11 cellular contexts compared by ENCODE assay signal in genomic region chr1:1217621-1218523, GRCh38. TPM values are rescaled to one million over a fixed set of nuclear protein-coding genes. Genes with fewer than 3 reads are reported as not detected.
DNase-seq lines count a peak whose midpoint lies in the region; ATAC-seq and TF ChIP-seq lines count a peak whose summit lies in the region.
"Had no signal": no experiment of that assay in that cellular context is flagged by ENCODE, and none has a peak within 500 bp of the region (broad histone marks: within the 10 kb centered on the region; RNA-seq: fewer than 3 reads in every experiment).

No MANE protein-coding gene starts in this region.

- H3K9ac ChIP-seq in MM.1S (ENCODE audit: low read length) (no peak overlapping the region), Karpas-422 (ENCODE audit: low read length) (no peak overlapping the region)

- H2AFZ ChIP-seq in MM.1S (ENCODE audit: low read length), result no peak overlapping the region
- no peak overlapping the region for H2AFZ ChIP-seq in Karpas-422 (ENCODE audit: low read length)

- H3K9me3 Mint-ChIP-seq in effector memory CD8-positive, alpha-beta T cell, result no peaks in the 10 kb centered on the region

- no peak overlapping the region for H3K4me3 ChIP-seq in fibroblast of mammary gland (ENCODE audit: control insufficient read depth, low read depth, low read length)
- no peak overlapping the region for H3K4me3 ChIP-seq in MM.1S (ENCODE audit: low read length)
- H3K4me3 ChIP-seq in Karpas-422 (ENCODE audit: low read length), result no peak overlapping the region
- H3K4me3 ChIP-seq: suprapubic skin had no signal

- peak overlapping the region in 1 of 2 donors; percentile 87 for H3K27ac Mint-ChIP-seq in effector memory CD8-positive, alpha-beta T cell

- peaks cover 60% of the 10 kb centered on the region for H3K36me3 Mint-ChIP-seq in effector memory CD8-positive, alpha-beta T cell (ENCODE audit: insufficient read depth)

- no peak overlapping the region for H3K27ac ChIP-seq in MM.1S (ENCODE audit: low read length)
- H3K27ac ChIP-seq in Karpas-422 (ENCODE audit: low read length), result no peak overlapping the region
- H3K27ac ChIP-seq: suprapubic skin had no signal

- H3K27me3 ChIP-seq in MM.1S (replicated peaks; ENCODE audit: insufficient read depth, low read length) (peaks cover 3% of the 10 kb centered on the region; the same call in 1 of the 2 replicates), Karpas-422 (ENCODE audit: low read length) (no peaks in the 10 kb centered on the region)
- H3K27me3 ChIP-seq: suprapubic skin had no signal

- no peaks in the 10 kb centered on the region for H3K4me1 ChIP-seq in MM.1S (ENCODE audit: low read length)
- H3K4me1 ChIP-seq in Karpas-422 (ENCODE audit: low read length), result no peaks in the 10 kb centered on the region

- no peaks in the 10 kb centered on the region for H4K20me1 ChIP-seq in MM.1S (ENCODE audit: insufficient read depth, low read length)
- peaks cover 23% of the 10 kb centered on the region; the same call in 1 of the 2 replicates for H4K20me1 ChIP-seq in Karpas-422 (ENCODE audit: insufficient read depth, low read depth, low read length)

- TF ChIP-seq CTCF in fibroblast of mammary gland (conservative IDR thresholded peaks at IDR 0.05; ENCODE audit: control insufficient read depth, insufficient read depth, low read depth, low read length) (no peak), MM.1S (IDR thresholded peaks at IDR 0.05; ENCODE audit: low read length) (no peak)

- H3K4me2 ChIP-seq in MM.1S (ENCODE audit: low read depth, low read length) (no peak overlapping the region), Karpas-422 (ENCODE audit: low read depth, low read length, poor library complexity, severe bottlenecking) (no peak overlapping the region)

- peak; percentile 59 to 71 for DNase-seq in stimulated activated CD4-positive, alpha-beta T cell treated with anti-CD3 and anti-CD28 coated beads, Interleukin-2, amount 100 ng/mL, for 24 hours
- no peak for DNase-seq in stimulated activated CD4-positive, alpha-beta T cell treated with anti-CD3 and anti-CD28 coated beads, Interleukin-2, amount 100 ng/mL, for 48 hours
- DNase-seq in activated CD4-positive, alpha-beta T cell treated with anti-CD3 and anti-CD28 coated beads, Interleukin-2, amount 50 U/mL, for 48 hours, result peak; percentile 77 to 84
- DNase-seq in fibroblast of mammary gland (ENCODE audit: low read depth), result peak; percentile 32
- DNase-seq in superior temporal gyrus (ENCODE audit: extremely low spot score), result peak; percentile 12
- no peak for DNase-seq in effector memory CD8-positive, alpha-beta T cell
- DNase-seq in MM.1S, result no peak
- DNase-seq in Karpas-422, result no peak
- DNase-seq: activated CD4-positive, CD25-positive, alpha-beta regulatory T cell treated with anti-CD3 and anti-CD28 coated beads, Interleukin-2, amount 50 U/mL, for 72 hours; glutamatergic neuron had no signal

- H3K4me3 Mint-ChIP-seq in effector memory CD8-positive, alpha-beta T cell, result peak overlapping the region in 1 of 2 donors; percentile 19

- H3K9me3 ChIP-seq in MM.1S (replicated peaks; ENCODE audit: insufficient read depth, low read length), result no peaks in the 10 kb centered on the region
- no peaks in the 10 kb centered on the region for H3K9me3 ChIP-seq in Karpas-422 (ENCODE audit: low read length)
- H3K9me3 ChIP-seq: suprapubic skin had no signal

- no peak for ATAC-seq in effector memory CD8-positive, alpha-beta T cell (replicated peaks)

- no peaks in the 10 kb centered on the region for H3K27me3 Mint-ChIP-seq in effector memory CD8-positive, alpha-beta T cell

- H3K4me1 Mint-ChIP-seq in effector memory CD8-positive, alpha-beta T cell (ENCODE audit: low read depth in 2 of 2), result peaks cover 19 to 30% of the 10 kb centered on the region in 2 donors

- peaks cover 2% of the 10 kb centered on the region; the same call in 1 of the 2 replicates for H3K36me3 ChIP-seq in MM.1S (replicated peaks; ENCODE audit: insufficient read depth, low read length)
- H3K36me3 ChIP-seq in Karpas-422 (ENCODE audit: insufficient read depth, low read length), result no peaks in the 10 kb centered on the region

- no peaks in the 10 kb centered on the region for H3K9me2 ChIP-seq in MM.1S (replicated peaks; ENCODE audit: insufficient read depth, low read length)
- no peaks in the 10 kb centered on the region for H3K9me2 ChIP-seq in Karpas-422 (replicated peaks; ENCODE audit: insufficient read depth, low read length)

- no peaks in the 10 kb centered on the region for H3K79me2 ChIP-seq in MM.1S (ENCODE audit: low read length)
- H3K79me2 ChIP-seq in Karpas-422 (ENCODE audit: low read length), result no peaks in the 10 kb centered on the region

- 0 out of 2 replicates have a peak, but pooled peaks cover 2% of the 10 kb centered on the region for H3F3A ChIP-seq in MM.1S (ENCODE audit: insufficient read depth, low read length)

RNA-seq across cellular contexts. Expression of gene TNFRSF4, which starts 3.9 kb away (rescaled TPM):
- total RNA-seq in Karpas-422 (2014; rRNA removed; shearing (Covaris generic); ENCODE audit: low replicate concordance), result not detected in 2 replicates

RNA-seq across cellular contexts. Expression of gene TNFRSF18, which starts 11.5 kb away (rescaled TPM):
- 0.30 and 0.90 TPM in 2 replicates for total RNA-seq in Karpas-422 (2014; rRNA removed; shearing (Covaris generic); ENCODE audit: low replicate concordance)

RNA-seq across cellular contexts. Expression of gene SDF4, which starts 13.9 kb away (rescaled TPM):
- 25.6 and 42.0 TPM in 2 replicates for total RNA-seq in Karpas-422 (2014; rRNA removed; shearing (Covaris generic); ENCODE audit: low replicate concordance)

RNA-seq across cellular contexts. Expression of gene B3GALT6, which starts 14.2 kb away (rescaled TPM):
- total RNA-seq in Karpas-422 (2014; rRNA removed; shearing (Covaris generic); ENCODE audit: low replicate concordance), result 8.6 and 17.7 TPM in 2 replicates

RNA-seq across cellular contexts. Expression of gene C1QTNF12, which starts 28.6 kb away (rescaled TPM):
- 2.2 and 2.5 TPM in 2 replicates for total RNA-seq in Karpas-422 (2014; rRNA removed; shearing (Covaris generic); ENCODE audit: low replicate concordance)

Comparison
In these comparisons a context has a peak if more than half of its experiments do, and no peak if none do; other contexts are left out.
1. DNase-seq: peak in stimulated activated CD4-positive, alpha-beta T cell treated with anti-CD3 and anti-CD28 coated beads, Interleukin-2, amount 100 ng/mL, for 24 hours (2 of 2), activated CD4-positive, alpha-beta T cell treated with anti-CD3 and anti-CD28 coated beads, Interleukin-2, amount 50 U/mL, for 48 hours (2 of 2), fibroblast of mammary gland (single experiment) and superior temporal gyrus (single experiment); none in stimulated activated CD4-positive, alpha-beta T cell treated with anti-CD3 and anti-CD28 coated beads, Interleukin-2, amount 100 ng/mL, for 48 hours (0 of 2), effector memory CD8-positive, alpha-beta T cell (0 of 3), MM.1S (single experiment) and Karpas-422 (single experiment).